ENCODE assay signal across 19 cellular contexts in genomic region chr5:143052967-143053682, GRCh38.
DNase-seq lines count a peak whose midpoint lies in the region; ATAC-seq and TF ChIP-seq lines count a peak whose summit lies in the region.
"Had no signal": no experiment of that assay in that cellular context is flagged by ENCODE, and none has a peak within 500 bp of the region (broad histone marks: within the 10 kb centered on the region; RNA-seq: fewer than 3 reads in every experiment).

No MANE protein-coding gene starts in this region.

- H3K9me3 Mint-ChIP-seq in nephron progenitor cell = no peaks in the 10 kb centered on the region
- H3K9me3 Mint-ChIP-seq: neural progenitor cell; stimulated activated memory B cell treated with anti-CD40 and anti-IgM and Interleukin-4, amounts not matched to agents 10 μg/mL and 1 μg/mL and 100 μg/mL, for 72 hours had no signal

- ATAC-seq in heart left ventricle (peak in 1 of 4 donors; percentile 25), Right ventricle myocardium inferior (no peak), right cardiac atrium (no peak), GM21360 (IDR thresholded peaks at IDR 0.05; ENCODE audit: unreplicated experiment) (no peak)
- ATAC-seq: body of pancreas; stimulated activated memory B cell treated with anti-CD40 and anti-IgM and Interleukin-4, amounts not matched to agents 10 μg/mL and 1 μg/mL and 100 μg/mL, for 72 hours had no signal

- H3K36me3 ChIP-seq in heart left ventricle = peaks cover 0 to 40% (median 19%) of the 10 kb centered on the region in 9 donors
- H3K36me3 ChIP-seq: neural progenitor cell had no signal

- peaks cover 64% of the 10 kb centered on the region for H3K4me1 Mint-ChIP-seq in nephron progenitor cell

- H3K27me3 Mint-ChIP-seq in nephron progenitor cell (ENCODE audit: low read depth, poor library complexity) = peaks cover 5% of the 10 kb centered on the region
- H3K27me3 Mint-ChIP-seq: stimulated activated memory B cell treated with anti-CD40 and anti-IgM and Interleukin-4, amounts not matched to agents 10 μg/mL and 1 μg/mL and 100 μg/mL, for 72 hours had no signal

- intact Hi-C loops in heart left ventricle (cut with DNase I) = loop anchor here in 1 of 10 donors (1.0 kb wide), 1 partner anchor 43 kb away; no protein-coding TSS in a partner anchor
- intact Hi-C loops in Right ventricle myocardium inferior (cut with DNase I) = no loop called here
- intact Hi-C loops in right cardiac atrium (cut with DNase I) = no loop called here

- H3K4me1 ChIP-seq in heart left ventricle = peaks cover 0 to 63% (median 40%) of the 10 kb centered on the region in 12 donors
- H3K4me1 ChIP-seq in right cardiac atrium (ENCODE audit: control insufficient read depth, insufficient read depth, low read length) = peaks cover 8% of the 10 kb centered on the region
- H3K4me1 ChIP-seq: neural progenitor cell had no signal

- no peak overlapping the region for H3K27ac Mint-ChIP-seq in nephron progenitor cell
- H3K27ac Mint-ChIP-seq: neural progenitor cell; stimulated activated memory B cell treated with anti-CD40 and anti-IgM and Interleukin-4, amounts not matched to agents 10 μg/mL and 1 μg/mL and 100 μg/mL, for 72 hours had no signal

- 62 to 66% (median 64%) methylated on average over 3 of the region's 3 CpGs for WGBS in heart left ventricle, 4 donors
- 66% methylated on average over 3 of the region's 3 CpGs for WGBS in right cardiac atrium

- no peak overlapping the region for H3K4me3 Mint-ChIP-seq in nephron progenitor cell
- H3K4me3 Mint-ChIP-seq: neural progenitor cell; stimulated activated memory B cell treated with anti-CD40 and anti-IgM and Interleukin-4, amounts not matched to agents 10 μg/mL and 1 μg/mL and 100 μg/mL, for 72 hours had no signal

- peak overlapping the region in 9 of 12 donors; percentile 18 to 89 (median 84) for H3K27ac ChIP-seq in heart left ventricle
- H3K27ac ChIP-seq in right cardiac atrium (ENCODE audit: low read length) = peak overlapping the region; percentile 80
- H3K27ac ChIP-seq in temporal lobe (ENCODE audit: low read depth, low read length) = peak overlapping the region; percentile 44
- H3K27ac ChIP-seq: HL-60, neural progenitor cell had no signal

- no peaks in the 10 kb centered on the region for H3K27me3 ChIP-seq in heart left ventricle
- no peaks in the 10 kb centered on the region for H3K27me3 ChIP-seq in right cardiac atrium (ENCODE audit: control insufficient read depth, insufficient read depth)
- H3K27me3 ChIP-seq: body of pancreas, neural progenitor cell had no signal

- H3K4me3 ChIP-seq in heart left ventricle = no peak overlapping the region
- no peak overlapping the region for H3K4me3 ChIP-seq in right cardiac atrium (ENCODE audit: low read length)
- H3K4me3 ChIP-seq: body of pancreas, lung, neural progenitor cell had no signal

- no peaks in the 10 kb centered on the region for H3K9me3 ChIP-seq in heart left ventricle
- H3K9me3 ChIP-seq in right cardiac atrium (ENCODE audit: control insufficient read depth, low read length) = no peaks in the 10 kb centered on the region
- H3K9me3 ChIP-seq: body of pancreas had no signal

- TF ChIP-seq POLR2A in heart left ventricle (IDR thresholded peaks at IDR 0.05) = no peak

- no peak for DNase-seq in heart left ventricle
- no peak for DNase-seq in Right ventricle myocardium inferior (ENCODE audit: missing footprints)
- DNase-seq in OCI-M1 (lab: John Stamatoyannopoulos, UW) = peak; percentile 21
- DNase-seq in right cardiac atrium = no peak
- DNase-seq in nephron progenitor cell = no peak
- DNase-seq in medulla oblongata (ENCODE audit: extremely low spot score) = no peak
- DNase-seq: activated CD4-positive, alpha-beta T cell treated with anti-CD3 and anti-CD28 coated beads, Interleukin-2, amount 50 U/mL, for 1 hour; body of pancreas; effector CD8-positive, alpha-beta T cell; HCEC 1CT; NCI-H2029; SHP77 treated with DMSO at 0.1 percent for 48 hours; T-helper 9 cell had no signal

- TF ChIP-seq CTCF in heart left ventricle (IDR thresholded peaks at IDR 0.05) (no peak), nephron progenitor cell (IDR thresholded peaks at IDR 0.05) (no peak)

- no peaks in the 10 kb centered on the region for H3K36me3 Mint-ChIP-seq in nephron progenitor cell (ENCODE audit: low read depth)
